8 cellular contexts compared by ENCODE assay signal in the genomic region with DNA sequence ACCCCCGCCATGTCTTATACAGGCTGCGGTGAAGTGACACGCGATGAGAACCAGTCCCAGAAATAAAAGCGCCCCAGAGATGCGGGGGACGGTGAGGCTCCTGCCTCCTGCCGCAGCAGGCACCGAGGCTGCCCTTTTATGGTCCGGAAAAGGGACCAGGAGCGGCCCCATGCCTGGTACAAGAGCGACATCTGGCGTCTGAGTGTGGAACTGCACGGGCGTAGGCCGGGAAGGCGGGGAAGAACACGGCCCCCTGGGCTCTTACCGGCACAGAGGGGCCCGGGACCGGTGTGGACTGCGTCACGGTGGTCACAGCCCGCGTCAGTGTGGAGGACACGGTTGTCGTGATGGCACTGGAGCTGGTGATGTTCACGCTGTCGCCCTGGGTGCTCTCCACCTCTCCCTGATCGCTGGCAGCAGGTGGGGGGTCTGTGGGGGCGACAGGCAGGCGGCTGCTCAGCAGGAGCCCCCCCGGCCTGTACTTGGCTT. TPM values are rescaled to one million over a fixed set of nuclear protein-coding genes. Genes with fewer than 3 reads are reported as not detected.
DNase-seq lines count a peak whose midpoint lies in the region; ATAC-seq, FAIRE-seq and TF ChIP-seq lines count a peak whose summit lies in the region.

No MANE protein-coding gene starts in this region.

- peaks cover 39% of the 10 kb centered on the region for H3K4me1 Mint-ChIP-seq in activated CD8-positive, alpha-beta memory T cell treated with anti-CD3 and anti-CD28 coated beads, Interleukin-2, amount 10 ng/mL, durations not matched to agents 7 days and 5 days

- peaks cover 21% of the 10 kb centered on the region for H3K4me1 ChIP-seq in endothelial cell of umbilical vein (ENCODE audit: control insufficient read depth, extremely low read depth, insufficient read depth, low read length)
- peaks cover 0 to 27% of the 10 kb centered on the region in 2 donors for H3K4me1 ChIP-seq in muscle layer of duodenum (ENCODE audit: control insufficient read depth in 1 of 2, insufficient read depth in 2 of 2, low read length in 2 of 2)

- dilution Hi-C loops in endothelial cell of umbilical vein (cut with MboI; ENCODE audit: extremely low pct_ligation_motif_present, low sequenced_read_pairs) = no loop called here

- no peaks in the 10 kb centered on the region for H3K9me3 Mint-ChIP-seq in activated CD8-positive, alpha-beta memory T cell treated with anti-CD3 and anti-CD28 coated beads, Interleukin-2, amount 10 ng/mL, durations not matched to agents 7 days and 5 days (ENCODE audit: low read depth)

- no peak overlapping the region for H3K4me2 ChIP-seq in endothelial cell of umbilical vein (ENCODE audit: insufficient read depth, low read length)

- POLR2A ChIA-PET in endothelial cell of umbilical vein (lab: Charles Lee) = no interaction called here

- H4K20me1 ChIP-seq in endothelial cell of umbilical vein (replicated peaks; ENCODE audit: control insufficient read depth, extremely low read depth, insufficient read depth, low read length) = no peaks in the 10 kb centered on the region

- H3K79me2 ChIP-seq in endothelial cell of umbilical vein (ENCODE audit: control insufficient read depth, insufficient read depth, low read length) = peaks cover 9% of the 10 kb centered on the region

- H3K27ac ChIP-seq in endothelial cell of umbilical vein (ENCODE audit: insufficient read depth, low read depth, low read length) = no peak overlapping the region
- H3K27ac ChIP-seq in muscle layer of duodenum (ENCODE audit: low read length) = peak overlapping the region; percentile 73

- H2AFZ ChIP-seq in endothelial cell of umbilical vein (ENCODE audit: low read depth, low read length) = no peak overlapping the region

- TF ChIP-seq POLR2A in endothelial cell of umbilical vein (IDR thresholded peaks at IDR 0.05; ENCODE audit: low read depth, low read length) = no peak

- H3K4me3 ChIP-seq in endothelial cell of umbilical vein (replicated peaks in 1 of 3; ENCODE audit: insufficient read depth in 1 of 3, low read depth in 1 of 3, low read length in 3 of 3) (no peak overlapping the region), muscle layer of duodenum (ENCODE audit: low read depth in 1 of 2, low read length in 2 of 2) (peak overlapping the region in 1 of 2 donors; percentile 14)

- peak; percentile 79 to 84 for TF ChIP-seq CTCF in endothelial cell of umbilical vein (IDR thresholded peaks at IDR 0.05; ENCODE audit: extremely low read depth in 1 of 2, insufficient read depth in 1 of 2, low read depth in 1 of 2, low read length in 2 of 2)

- peaks cover 21 to 58% of the 10 kb centered on the region in 2 experiments for H3K36me3 ChIP-seq in endothelial cell of umbilical vein (ENCODE audit: control insufficient read depth in 2 of 2, extremely low read depth in 1 of 2, insufficient read depth in 2 of 2, low read length in 2 of 2)
- peaks cover 5 to 50% of the 10 kb centered on the region in 2 donors for H3K36me3 ChIP-seq in muscle layer of duodenum (ENCODE audit: control insufficient read depth in 1 of 2, insufficient read depth in 2 of 2, low read length in 2 of 2)

- H3K27ac Mint-ChIP-seq in activated CD8-positive, alpha-beta memory T cell treated with anti-CD3 and anti-CD28 coated beads, Interleukin-2, amount 10 ng/mL, durations not matched to agents 7 days and 5 days = peak overlapping the region; percentile 66

- H3K4me3 Mint-ChIP-seq in activated CD8-positive, alpha-beta memory T cell treated with anti-CD3 and anti-CD28 coated beads, Interleukin-2, amount 10 ng/mL, durations not matched to agents 7 days and 5 days = no peak overlapping the region

- H3K9me3 ChIP-seq in endothelial cell of umbilical vein (replicated peaks; ENCODE audit: control insufficient read depth, insufficient read depth, low read length) = no peaks in the 10 kb centered on the region
- no peaks in the 10 kb centered on the region for H3K9me3 ChIP-seq in muscle layer of duodenum (ENCODE audit: control insufficient read depth in 1 of 2, low read length in 2 of 2)

- no TSS peak for BruUV-seq in endothelial cell of umbilical vein (replicated peaks; lab: Mats Ljungman, UMichigan)

- H3K9ac ChIP-seq in endothelial cell of umbilical vein (replicated peaks; ENCODE audit: extremely low read depth, insufficient read depth, low read length) = no peak overlapping the region

- FAIRE-seq in endothelial cell of umbilical vein (lab: Jason Lieb, UNC) = peak; percentile 84

- peak; percentile 73 for DNase-seq in CD1c-positive myeloid dendritic cell (ENCODE audit: extremely low spot score)
- DNase-seq in NCI-H226 = peak; percentile 9
- peak; percentile 81 for DNase-seq in activated CD8-positive, alpha-beta memory T cell treated with anti-CD3 and anti-CD28 coated beads, Interleukin-2, amount 10 ng/mL, durations not matched to agents 7 days and 5 days
- peak; percentile 42 for DNase-seq in endothelial cell of umbilical vein (ENCODE audit: low read depth, low spot score)
- DNase-seq in stimulated activated CD8-positive, alpha-beta memory T cell treated with anti-CD3 and anti-CD28 coated beads, Interleukin-7, amount 100 ng/mL, for 48 hours (ENCODE audit: extremely low read depth in 1 of 2, low read depth in 1 of 2) = peak; percentile 47 to 63

- CTCF ChIA-PET in activated CD8-positive, alpha-beta memory T cell treated with anti-CD3 and anti-CD28 coated beads, Interleukin-2, amount 10 ng/mL, durations not matched to agents 7 days and 5 days (lab: Charles Lee) = interaction anchor here (1.2 to 11.0 kb wide), 5 partner anchors 14 to 43 kb away, joined by 3 to 190 read pairs (median 4); a partner anchor contains a TSS
- CTCF ChIA-PET in endothelial cell of umbilical vein (lab: Charles Lee) = no interaction called here

- H3K9me1 ChIP-seq in endothelial cell of umbilical vein (replicated peaks; ENCODE audit: control insufficient read depth, extremely low read depth, insufficient read depth, low read length) = no peaks in the 10 kb centered on the region

- H3K27me3 Mint-ChIP-seq in activated CD8-positive, alpha-beta memory T cell treated with anti-CD3 and anti-CD28 coated beads, Interleukin-2, amount 10 ng/mL, durations not matched to agents 7 days and 5 days = no peaks in the 10 kb centered on the region

- intact Hi-C loops in endothelial cell of umbilical vein (cut with micrococcal nuclease) = loop anchor here (1.0 to 2.0 kb wide), 2 partner anchors 15 to 189 kb away; a partner anchor contains a TSS

- ATAC-seq in GM21576 (IDR thresholded peaks at IDR 0.05; ENCODE audit: unreplicated experiment) (peak; percentile 64), HG03095 (IDR thresholded peaks at IDR 0.05; ENCODE audit: unreplicated experiment) (no peak)
- ATAC-seq in activated CD8-positive, alpha-beta memory T cell treated with anti-CD3 and anti-CD28 coated beads, Interleukin-2, amount 10 ng/mL, durations not matched to agents 7 days and 5 days = peak; percentile 73

- peaks cover 29% of the 10 kb centered on the region for H3K36me3 Mint-ChIP-seq in activated CD8-positive, alpha-beta memory T cell treated with anti-CD3 and anti-CD28 coated beads, Interleukin-2, amount 10 ng/mL, durations not matched to agents 7 days and 5 days

- H3K27me3 ChIP-seq in endothelial cell of umbilical vein (ENCODE audit: control insufficient read depth in 2 of 2, insufficient read depth in 2 of 2, low read length in 2 of 2) (no peaks in the 10 kb centered on the region), muscle layer of duodenum (ENCODE audit: low read depth, low read length) (no peaks in the 10 kb centered on the region)

RNA-seq across cellular contexts. Expression of a gene that starts 8.9 kb away (rescaled TPM):
- total RNA-seq in activated CD8-positive, alpha-beta memory T cell treated with anti-CD3 and anti-CD28 coated beads, Interleukin-2, amount 10 ng/mL, durations not matched to agents 7 days and 5 days = 1 to 10 TPM; 6.8 to 7.5 TPM
- 6.2 and 8.0 TPM in 2 replicates for total RNA-seq in endothelial cell of umbilical vein
- 16.0 and 16.2 TPM in 2 replicates for polyA plus RNA-seq in endothelial cell of umbilical vein
- polyA plus RNA-seq in endothelial cell of umbilical vein (2011; cell fraction: cytosol; rRNA removed) = 5.4 and 7.2 TPM in 2 replicates
- 18.0 and 23.3 TPM in 2 replicates for polyA plus RNA-seq in endothelial cell of umbilical vein (2011; cell fraction: nucleus; rRNA removed)
- 5.5 and 12.4 TPM in 2 replicates for polyA plus RNA-seq in endothelial cell of umbilical vein (2012)
- 5.5 and 13.2 TPM in 2 replicates for polyA minus RNA-seq in endothelial cell of umbilical vein
- not detected for polyA minus RNA-seq in endothelial cell of umbilical vein (2011; cell fraction: cytosol; rRNA and poly(A)+ RNA removed)
- polyA minus RNA-seq in endothelial cell of umbilical vein (2011; cell fraction: nucleus; rRNA and poly(A)+ RNA removed) = 5.1 and 5.9 TPM in 2 replicates

RNA-seq across cellular contexts. Expression of a gene that starts 18.2 kb away (rescaled TPM):
- total RNA-seq in activated CD8-positive, alpha-beta memory T cell treated with anti-CD3 and anti-CD28 coated beads, Interleukin-2, amount 10 ng/mL, durations not matched to agents 7 days and 5 days = 100 to 1,000 TPM; 136 to 138 TPM
- total RNA-seq in endothelial cell of umbilical vein = 80.9 and 85.9 TPM in 2 replicates
- 14.6 and 15.9 TPM in 2 replicates for polyA plus RNA-seq in endothelial cell of umbilical vein
- polyA plus RNA-seq in endothelial cell of umbilical vein (2011; cell fraction: cytosol; rRNA removed) = 18.6 and 20.1 TPM in 2 replicates
- 41.9 and 48.6 TPM in 2 replicates for polyA plus RNA-seq in endothelial cell of umbilical vein (2011; cell fraction: nucleus; rRNA removed)
- polyA plus RNA-seq in endothelial cell of umbilical vein (2012) = 29.3 and 31.0 TPM in 2 replicates
- 19.1 and 19.8 TPM in 2 replicates for polyA minus RNA-seq in endothelial cell of umbilical vein
- polyA minus RNA-seq in endothelial cell of umbilical vein (2011; cell fraction: cytosol; rRNA and poly(A)+ RNA removed) = 33.4 TPM
- polyA minus RNA-seq in endothelial cell of umbilical vein (2011; cell fraction: nucleus; rRNA and poly(A)+ RNA removed) = 23.1 and 34.0 TPM in 2 replicates

RNA-seq across cellular contexts. Expression of a gene that starts 18.5 kb away (rescaled TPM):
- 100 to 1,000 TPM in 1 of 2 experiments, 10 to 100 TPM in 1; 92.8 to 115 TPM for total RNA-seq in activated CD8-positive, alpha-beta memory T cell treated with anti-CD3 and anti-CD28 coated beads, Interleukin-2, amount 10 ng/mL, durations not matched to agents 7 days and 5 days
- total RNA-seq in endothelial cell of umbilical vein = 143 and 144 TPM in 2 replicates
- polyA plus RNA-seq in endothelial cell of umbilical vein = 141 and 169 TPM in 2 replicates
- polyA plus RNA-seq in endothelial cell of umbilical vein (2011; cell fraction: cytosol; rRNA removed) = 183 and 186 TPM in 2 replicates
- polyA plus RNA-seq in endothelial cell of umbilical vein (2011; cell fraction: nucleus; rRNA removed) = 181 and 188 TPM in 2 replicates
- polyA plus RNA-seq in endothelial cell of umbilical vein (2012) = 142 and 148 TPM in 2 replicates
- 53.2 and 57.4 TPM in 2 replicates for polyA minus RNA-seq in endothelial cell of umbilical vein
- polyA minus RNA-seq in endothelial cell of umbilical vein (2011; cell fraction: cytosol; rRNA and poly(A)+ RNA removed) = 62.0 TPM
- polyA minus RNA-seq in endothelial cell of umbilical vein (2011; cell fraction: nucleus; rRNA and poly(A)+ RNA removed) = 30.4 and 32.5 TPM in 2 replicates

RNA-seq across cellular contexts. Expression of a gene that starts 19.2 kb away (rescaled TPM):
- total RNA-seq in activated CD8-positive, alpha-beta memory T cell treated with anti-CD3 and anti-CD28 coated beads, Interleukin-2, amount 10 ng/mL, durations not matched to agents 7 days and 5 days = 10 to 100 TPM in 1 of 2 experiments, 1 to 10 TPM in 1; 8.6 to 10.7 TPM
- total RNA-seq in endothelial cell of umbilical vein = 2.6 and 4.1 TPM in 2 replicates
- polyA plus RNA-seq in endothelial cell of umbilical vein = 15.7 and 19.0 TPM in 2 replicates
- 7.7 and 9.0 TPM in 2 replicates for polyA plus RNA-seq in endothelial cell of umbilical vein (2011; cell fraction: cytosol; rRNA removed)
- 3.2 and 3.8 TPM in 2 replicates for polyA plus RNA-seq in endothelial cell of umbilical vein (2011; cell fraction: nucleus; rRNA removed)
- polyA plus RNA-seq in endothelial cell of umbilical vein (2012) = 4.6 and 7.7 TPM in 2 replicates
- 6.6 and 8.6 TPM in 2 replicates for polyA minus RNA-seq in endothelial cell of umbilical vein
- polyA minus RNA-seq in endothelial cell of umbilical vein (2011; cell fraction: cytosol; rRNA and poly(A)+ RNA removed) = 7.8 TPM
- polyA minus RNA-seq in endothelial cell of umbilical vein (2011; cell fraction: nucleus; rRNA and poly(A)+ RNA removed) = 1.5 and 2.1 TPM in 2 replicates

RNA-seq across cellular contexts. Expression of a gene that starts 27.3 kb away (rescaled TPM):
- 100 to 1,000 TPM; 188 to 300 TPM for total RNA-seq in activated CD8-positive, alpha-beta memory T cell treated with anti-CD3 and anti-CD28 coated beads, Interleukin-2, amount 10 ng/mL, durations not matched to agents 7 days and 5 days
- 31.9 and 33.3 TPM in 2 replicates for total RNA-seq in endothelial cell of umbilical vein
- 20.9 and 24.5 TPM in 2 replicates for polyA plus RNA-seq in endothelial cell of umbilical vein
- polyA plus RNA-seq in endothelial cell of umbilical vein (2011; cell fraction: cytosol; rRNA removed) = 8.0 and 11.2 TPM in 2 replicates
- polyA plus RNA-seq in endothelial cell of umbilical vein (2011; cell fraction: nucleus; rRNA removed) = 100 and 121 TPM in 2 replicates
- polyA plus RNA-seq in endothelial cell of umbilical vein (2012) = 8.5 and 13.1 TPM in 2 replicates
- 9.0 and 20.8 TPM in 2 replicates for polyA minus RNA-seq in endothelial cell of umbilical vein
- polyA minus RNA-seq in endothelial cell of umbilical vein (2011; cell fraction: cytosol; rRNA and poly(A)+ RNA removed) = not detected
- 24.9 and 33.5 TPM in 2 replicates for polyA minus RNA-seq in endothelial cell of umbilical vein (2011; cell fraction: nucleus; rRNA and poly(A)+ RNA removed)

Comparison
In these comparisons a context has a peak if more than half of its experiments do, and no peak if none do; other contexts are left out.
1. DNase-seq: peak in every context shown above with its lines; median percentile 81 in activated CD8-positive, alpha-beta memory T cell treated with anti-CD3 and anti-CD28 coated beads, Interleukin-2, amount 10 ng/mL, durations not matched to agents 7 days and 5 days; 73 in CD1c-positive myeloid dendritic cell; 55 in stimulated activated CD8-positive, alpha-beta memory T cell treated with anti-CD3 and anti-CD28 coated beads, Interleukin-7, amount 100 ng/mL, for 48 hours; 42 in endothelial cell of umbilical vein; 9 in NCI-H226.